Comparison of ENCODE assay signal across 8 cellular contexts in genomic region chr9:124617477-124618141, GRCh38.
A peak's percentile ranks its signal among the peaks of the same experiment; 100 is the strongest.
DNase-seq lines count a peak whose midpoint lies in the region; ATAC-seq and TF ChIP-seq lines count a peak whose summit lies in the region.

No MANE protein-coding gene starts in this region.

- H3K9me3 ChIP-seq in cardiac muscle cell (ENCODE audit: low read depth) (no peaks in the 10 kb centered on the region), prostate gland (no peaks in the 10 kb centered on the region), aorta (ENCODE audit: control insufficient read depth, low read length) (no peaks in the 10 kb centered on the region)

- no peak overlapping the region for H3K27ac ChIP-seq in cardiac muscle cell
- H3K27ac ChIP-seq in prostate gland = no peak overlapping the region
- H3K27ac ChIP-seq in aorta (ENCODE audit: low read depth in 1 of 2, low read length in 2 of 2) = no peak overlapping the region

- H3K36me3 Mint-ChIP-seq in activated naive CD8-positive, alpha-beta T cell treated with anti-CD3 and anti-CD28 coated beads for 36 hours = no peaks in the 10 kb centered on the region

- H3K36me3 ChIP-seq in cardiac muscle cell (no peaks in the 10 kb centered on the region), prostate gland (no peaks in the 10 kb centered on the region), aorta (ENCODE audit: control insufficient read depth in 1 of 2, insufficient read depth in 2 of 2, low read length in 1 of 2) (no peaks in the 10 kb centered on the region)

- H3K27me3 ChIP-seq in cardiac muscle cell (no peaks in the 10 kb centered on the region), prostate gland (replicated peaks; ENCODE audit: insufficient read depth) (no peaks in the 10 kb centered on the region), aorta (ENCODE audit: control insufficient read depth in 1 of 2, insufficient read depth in 2 of 2, low read length in 1 of 2) (no peaks in the 10 kb centered on the region)

- H3K9me3 Mint-ChIP-seq in activated naive CD8-positive, alpha-beta T cell treated with anti-CD3 and anti-CD28 coated beads for 36 hours = no peaks in the 10 kb centered on the region

- DNase-seq in NCI-H1436 (lab: John Stamatoyannopoulos, UW) = peak; percentile 49
- DNase-seq in NCI-H1436 treated with DMSO at 0.1 percent for 48 hours (lab: John Stamatoyannopoulos, UW) = no peak
- DNase-seq in M059J (ENCODE audit: low read depth) = peak; percentile 87
- DNase-seq in SKM-1 treated with dmso at 0.1 percent for 144 hours (lab: John Stamatoyannopoulos, UW; ENCODE audit: unreplicated experiment) = peak; percentile 57
- DNase-seq in activated naive CD8-positive, alpha-beta T cell treated with anti-CD3 and anti-CD28 coated beads for 36 hours = peak; percentile 67
- DNase-seq in cardiac muscle cell (ENCODE audit: low read depth in 1 of 2, low spot score in 1 of 2) = peak; percentile 83 to 86
- DNase-seq in prostate gland (ENCODE audit: low spot score) = peak; percentile 72
- peak; percentile 82 to 91 for DNase-seq in aorta

- H3K4me1 ChIP-seq in cardiac muscle cell (ENCODE audit: low read depth) = peaks cover 17% of the 10 kb centered on the region
- no peaks in the 10 kb centered on the region for H3K4me1 ChIP-seq in prostate gland (replicated peaks)
- no peaks in the 10 kb centered on the region for H3K4me1 ChIP-seq in aorta (ENCODE audit: control insufficient read depth in 1 of 2, insufficient read depth in 2 of 2, low read length in 2 of 2)

- TF ChIP-seq CTCF in cardiac muscle cell (IDR thresholded peaks at IDR 0.05; ENCODE audit: low read depth, low read length) (peak; percentile 95), prostate gland (IDR thresholded peaks at IDR 0.05) (peak; percentile 58 to 91 (median 84))

- intact Hi-C loops in prostate gland (cut with DNase I) (loop anchor here (1.0 kb wide), 1 partner anchor 95 kb away; no protein-coding TSS in a partner anchor), aorta (cut with DNase I) (loop anchor here (1.0 to 2.0 kb wide), 2 partner anchors 95 kb away; no protein-coding TSS in a partner anchor)

- H3K4me3 ChIP-seq in cardiac muscle cell (no peak overlapping the region), prostate gland (no peak overlapping the region), aorta (ENCODE audit: low read length in 2 of 2) (no peak overlapping the region)

- WGBS in prostate gland = 15% methylated on average over 3 of the region's 3 CpGs
- WGBS in aorta, 2 donors = 7 to 8% methylated on average over 3 of the region's 3 CpGs

- H3K4me3 Mint-ChIP-seq in activated naive CD8-positive, alpha-beta T cell treated with anti-CD3 and anti-CD28 coated beads for 36 hours = no peak overlapping the region

- peak; percentile 86 for ATAC-seq in aorta (ENCODE audit: low FRiP score)

- H3K27me3 Mint-ChIP-seq in activated naive CD8-positive, alpha-beta T cell treated with anti-CD3 and anti-CD28 coated beads for 36 hours = peaks cover 14% of the 10 kb centered on the region

- peak overlapping the region; percentile 1 for H3K27ac Mint-ChIP-seq in activated naive CD8-positive, alpha-beta T cell treated with anti-CD3 and anti-CD28 coated beads for 36 hours

- no peaks in the 10 kb centered on the region for H3K4me1 Mint-ChIP-seq in activated naive CD8-positive, alpha-beta T cell treated with anti-CD3 and anti-CD28 coated beads for 36 hours

- no peak for TF ChIP-seq POLR2A in prostate gland (IDR thresholded peaks at IDR 0.05)
